In genomic region chr3:65914740-65915366, GRCh38 we compare ENCODE assay signal across 11 cellular contexts.
DNase-seq lines count a peak whose midpoint lies in the region; ATAC-seq and TF ChIP-seq lines count a peak whose summit lies in the region.
"Had no signal": no experiment of that assay in that cellular context is flagged by ENCODE, and none has a peak within 500 bp of the region (broad histone marks: within the 10 kb centered on the region; RNA-seq: fewer than 3 reads in every experiment).

No MANE protein-coding gene starts in this region.

- no peak overlapping the region for H3K4me3 Mint-ChIP-seq in CD8-positive, alpha-beta T cell

- intact Hi-C loops in CD8-positive, alpha-beta T cell (cut with DNase I, micrococcal nuclease) = no loop called here
- intact Hi-C loops in prostate gland (cut with DNase I) = no loop called here

- H3K27ac ChIP-seq in CD8-positive, alpha-beta T cell (ENCODE audit: low read depth, low read length) = no peak overlapping the region
- no peak overlapping the region for H3K27ac ChIP-seq in prostate gland
- H3K27ac ChIP-seq: vagina had no signal

- peak; percentile 58 for ATAC-seq in GM21515 (IDR thresholded peaks at IDR 0.05; ENCODE audit: unreplicated experiment)
- no peak for ATAC-seq in CD8-positive, alpha-beta T cell
- no peak for ATAC-seq in HG02981 (IDR thresholded peaks at IDR 0.05; ENCODE audit: unreplicated experiment)
- ATAC-seq: esophagus mucosa had no signal

- H3K4me1 Mint-ChIP-seq in CD8-positive, alpha-beta T cell (ENCODE audit: low read depth) = no peaks in the 10 kb centered on the region

- no peaks in the 10 kb centered on the region for H3K9me3 ChIP-seq in CD8-positive, alpha-beta T cell (ENCODE audit: low read length)
- H3K9me3 ChIP-seq in prostate gland = no peaks in the 10 kb centered on the region
- H3K9me3 ChIP-seq: vagina had no signal

- no peaks in the 10 kb centered on the region for H3K36me3 Mint-ChIP-seq in CD8-positive, alpha-beta T cell

- peaks cover 2% of the 10 kb centered on the region for H3K9me3 Mint-ChIP-seq in CD8-positive, alpha-beta T cell

- no peak overlapping the region for H3K27ac Mint-ChIP-seq in CD8-positive, alpha-beta T cell

- H3K27me3 Mint-ChIP-seq in CD8-positive, alpha-beta T cell (ENCODE audit: low read depth) = no peaks in the 10 kb centered on the region

- 97% methylated on average over 3 of the region's 3 CpGs for WGBS in prostate gland

- no peak for TF ChIP-seq POLR2A in prostate gland (IDR thresholded peaks at IDR 0.05)

- POLR2A ChIA-PET in CD8-positive, alpha-beta T cell (lab: Charles Lee) = no interaction called here

- TF ChIP-seq CTCF in CD8-positive, alpha-beta T cell (IDR thresholded peaks at IDR 0.05) = no peak
- peak in 1 of 4 experiments; percentile 6 for TF ChIP-seq CTCF in prostate gland (IDR thresholded peaks at IDR 0.05)

- no peaks in the 10 kb centered on the region for H3K36me3 ChIP-seq in CD8-positive, alpha-beta T cell (ENCODE audit: insufficient read depth, low read length)
- H3K36me3 ChIP-seq in prostate gland = no peaks in the 10 kb centered on the region
- no peaks in the 10 kb centered on the region for H3K36me3 ChIP-seq in H7 (replicated peaks; ENCODE audit: control insufficient read depth, insufficient read depth, low read length)
- H3K36me3 ChIP-seq: vagina had no signal

- DNase-seq in A172 (ENCODE audit: low spot score) = peak; percentile 2
- DNase-seq in OCI-M1 (lab: John Stamatoyannopoulos, UW) = peak; percentile 21
- peak; percentile 14 for DNase-seq in fibroblast of gingiva (ENCODE audit: low read depth)
- no peak for DNase-seq in CD8-positive, alpha-beta T cell
- DNase-seq in prostate gland (ENCODE audit: low spot score) = no peak
- DNase-seq in H7 = no peak
- DNase-seq: amniotic stem cell had no signal

- H3K4me3 ChIP-seq in CD8-positive, alpha-beta T cell (ENCODE audit: low read depth, low read length) = no peak overlapping the region
- H3K4me3 ChIP-seq in prostate gland = no peak overlapping the region
- H3K4me3 ChIP-seq in H7 (ENCODE audit: insufficient read depth, low read depth, low read length) = no peak overlapping the region
- H3K4me3 ChIP-seq: vagina had no signal

- H3K4me1 ChIP-seq in CD8-positive, alpha-beta T cell (ENCODE audit: insufficient read depth, low read length) = no peaks in the 10 kb centered on the region
- no peaks in the 10 kb centered on the region for H3K4me1 ChIP-seq in prostate gland (replicated peaks)
- H3K4me1 ChIP-seq: vagina had no signal

- H3K27me3 ChIP-seq in CD8-positive, alpha-beta T cell (ENCODE audit: insufficient read depth, low read length) = no peaks in the 10 kb centered on the region
- H3K27me3 ChIP-seq in prostate gland (replicated peaks; ENCODE audit: insufficient read depth) (no peaks in the 10 kb centered on the region), H7 (ENCODE audit: control insufficient read depth, insufficient read depth, low read length) (no peaks in the 10 kb centered on the region)
- H3K27me3 ChIP-seq: vagina had no signal

- CTCF ChIA-PET in CD8-positive, alpha-beta T cell (lab: Charles Lee) = no interaction called here

Comparison
In these comparisons a context has a peak if more than half of its experiments do, and no peak if none do; other contexts are left out.
1. DNase-seq: peak in A172 (single experiment), OCI-M1 (single experiment) and fibroblast of gingiva (single experiment); none in CD8-positive, alpha-beta T cell (0 of 7), prostate gland (single experiment) and H7 (single experiment).